19 cellular contexts compared by ENCODE assay signal in the genomic region with DNA sequence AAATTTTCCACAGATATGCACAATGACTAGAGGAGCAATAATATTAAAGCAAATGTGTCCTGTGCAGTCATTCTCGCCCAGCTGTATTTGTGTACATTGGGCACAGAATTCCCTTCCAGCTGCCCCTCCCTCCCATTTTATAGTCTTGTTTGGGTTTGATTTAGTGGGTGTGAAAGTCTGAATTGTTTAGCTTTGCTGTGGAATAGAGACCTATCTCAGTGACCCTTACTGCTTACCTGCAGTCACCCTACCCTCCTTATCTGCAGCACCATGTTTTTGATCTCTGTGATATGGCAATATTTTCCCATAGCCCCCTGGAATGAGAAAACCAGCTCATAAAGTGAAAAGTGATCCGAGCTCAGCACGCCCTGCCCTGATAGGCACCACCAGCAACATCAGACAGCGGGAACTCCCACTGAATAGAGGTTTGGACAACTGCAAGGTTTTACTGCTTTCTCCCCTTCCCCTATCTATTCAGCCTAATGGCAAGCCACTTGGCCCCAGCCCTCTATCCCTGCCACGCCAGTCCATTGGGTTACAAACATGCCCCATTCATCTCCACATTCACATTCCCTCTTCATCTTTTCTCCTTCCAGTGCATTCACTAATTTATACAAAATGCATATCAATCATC.
"Had no signal": no experiment of that assay in that cellular context is flagged by ENCODE, and none has a peak within 500 bp of the region (broad histone marks: within the 10 kb centered on the region; RNA-seq: fewer than 3 reads in every experiment).

No MANE protein-coding gene starts in this region.

- H3K27ac ChIP-seq: brain microvascular endothelial cell, neutrophil, parathyroid adenoma, right lobe of liver, thyroid gland had no signal

- DNase-seq: activated CD4-positive, alpha-beta T cell treated with anti-CD3 and anti-CD28 coated beads, Interleukin-2, amount 50 U/mL, for 1 hour; activated CD8-positive, alpha-beta memory T cell treated with anti-CD3 and anti-CD28 coated beads, Interleukin-2, amount 50 U/mL, for 4 hours; activated naive CD4-positive, alpha-beta T cell treated with anti-CD3 and anti-CD28 coated beads for 36 hours; activated T-cell treated with anti-CD3 and anti-CD28 coated beads, Interleukin-2, amount 50 U/mL, for 4 hours; aorta; brain microvascular endothelial cell; cortex of kidney; effector CD4-positive, alpha-beta T cell; kidney; left ventricle myocardium superior; natural killer cell; right lobe of liver; stimulated activated CD4-positive, alpha-beta T cell treated with anti-CD3 and anti-CD28 coated beads, Interleukin-4, amount 100 ng/mL, for 24 hours; thyroid gland had no signal

- ATAC-seq: activated CD4-positive, CD25-positive, alpha-beta regulatory T cell treated with anti-CD3 and anti-CD28 coated beads, Interleukin-2, amount 50 U/mL, for 24 hours; activated T-cell treated with anti-CD3 and anti-CD28 coated beads, Interleukin-2, amount 50 U/mL, for 4 hours; left ventricle myocardium superior; natural killer cell; right lobe of liver; stimulated activated memory B cell treated with anti-CD40 and anti-IgM and Interleukin-4, amounts not matched to agents 10 μg/mL and 1 μg/mL and 100 μg/mL, for 72 hours had no signal

- H3K4me3 Mint-ChIP-seq: activated naive CD4-positive, alpha-beta T cell treated with anti-CD3 and anti-CD28 coated beads for 36 hours; activated T-cell treated with anti-CD3 and anti-CD28 coated beads, Interleukin-2, amount 50 U/mL, for 4 hours; natural killer cell; stimulated activated memory B cell treated with anti-CD40 and anti-IgM and Interleukin-4, amounts not matched to agents 10 μg/mL and 1 μg/mL and 100 μg/mL, for 72 hours; T-helper 1 cell treated with Interleukin-12 subunit alpha and Interleukin-12 subunit beta and Interleukin-4 antibody, amounts not matched to agents 30 μg/mL and 1 μg/mL, for 36 hours had no signal

- H3K27ac Mint-ChIP-seq: activated naive CD4-positive, alpha-beta T cell treated with anti-CD3 and anti-CD28 coated beads for 36 hours; natural killer cell; stimulated activated memory B cell treated with anti-CD40 and anti-IgM and Interleukin-4, amounts not matched to agents 10 μg/mL and 1 μg/mL and 100 μg/mL, for 72 hours; T-helper 1 cell treated with Interleukin-12 subunit alpha and Interleukin-12 subunit beta and Interleukin-4 antibody, amounts not matched to agents 30 μg/mL and 1 μg/mL, for 36 hours had no signal

- H3K36me3 Mint-ChIP-seq: natural killer cell; stimulated activated memory B cell treated with anti-CD40 and anti-IgM and Interleukin-4, amounts not matched to agents 10 μg/mL and 1 μg/mL and 100 μg/mL, for 72 hours had no signal

- H3K9me3 Mint-ChIP-seq: activated naive CD4-positive, alpha-beta T cell treated with anti-CD3 and anti-CD28 coated beads for 36 hours; activated T-cell treated with anti-CD3 and anti-CD28 coated beads, Interleukin-2, amount 50 U/mL, for 4 hours; natural killer cell; stimulated activated memory B cell treated with anti-CD40 and anti-IgM and Interleukin-4, amounts not matched to agents 10 μg/mL and 1 μg/mL and 100 μg/mL, for 72 hours had no signal

- H3K27me3 Mint-ChIP-seq: stimulated activated memory B cell treated with anti-CD40 and anti-IgM and Interleukin-4, amounts not matched to agents 10 μg/mL and 1 μg/mL and 100 μg/mL, for 72 hours had no signal
